In genomic region chr9:131008563-131008908, GRCh38 we compare ENCODE assay signal across 1 cellular context.
TF ChIP-seq lines count a peak whose summit lies in the region.

No MANE protein-coding gene starts in this region.

TF ChIP-seq in IMR-90, 13 proteins besides CTCF, POLR2A, EP300 and RAD21 (continued from another document):
- TF ChIP-seq, protein P1, sequence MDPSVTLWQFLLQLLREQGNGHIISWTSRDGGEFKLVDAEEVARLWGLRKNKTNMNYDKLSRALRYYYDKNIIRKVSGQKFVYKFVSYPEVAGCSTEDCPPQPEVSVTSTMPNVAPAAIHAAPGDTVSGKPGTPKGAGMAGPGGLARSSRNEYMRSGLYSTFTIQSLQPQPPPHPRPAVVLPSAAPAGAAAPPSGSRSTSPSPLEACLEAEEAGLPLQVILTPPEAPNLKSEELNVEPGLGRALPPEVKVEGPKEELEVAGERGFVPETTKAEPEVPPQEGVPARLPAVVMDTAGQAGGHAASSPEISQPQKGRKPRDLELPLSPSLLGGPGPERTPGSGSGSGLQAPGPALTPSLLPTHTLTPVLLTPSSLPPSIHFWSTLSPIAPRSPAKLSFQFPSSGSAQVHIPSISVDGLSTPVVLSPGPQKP (IDR thresholded peaks at IDR 0.05; ENCODE audit: borderline replicate concordance, low read depth, low read length), result no peak
- no peak for TF ChIP-seq MXI1 (IDR thresholded peaks at IDR 0.05; ENCODE audit: borderline replicate concordance, low read depth, low read length)
- TF ChIP-seq SMC3 (IDR thresholded peaks at IDR 0.05; ENCODE audit: low read depth, low read length), result no peak
- no peak for TF ChIP-seq USF2 (IDR thresholded peaks at IDR 0.05; ENCODE audit: low read depth, low read length)
